ENCODE assay signal across 25 cellular contexts in the genomic region with DNA sequence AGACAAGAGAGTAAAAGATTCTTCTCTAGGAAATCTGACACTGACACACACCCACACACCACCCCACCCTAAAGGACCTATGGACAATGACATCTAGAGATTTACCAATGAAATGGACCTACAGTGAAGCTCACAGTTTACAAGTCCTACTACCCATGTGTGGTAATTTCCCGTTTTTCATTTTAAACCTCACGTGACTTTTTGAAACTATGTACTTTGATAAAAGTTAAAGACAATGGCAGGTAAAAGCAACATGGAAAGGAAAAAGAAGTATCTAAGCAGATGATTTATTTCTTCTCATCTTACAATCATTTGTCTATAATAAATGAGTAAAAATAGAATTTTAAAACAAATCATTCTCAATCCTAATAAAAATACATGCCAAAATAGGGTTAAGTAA.
"Had no signal": no experiment of that assay in that cellular context is flagged by ENCODE, and none has a peak within 500 bp of the region (broad histone marks: within the 10 kb centered on the region; RNA-seq: fewer than 3 reads in every experiment).

No MANE protein-coding gene starts in this region.

- FAIRE-seq: colon, endothelial cell of umbilical vein, islet of Langerhans had no signal

- ATAC-seq: heart right ventricle; left ventricle myocardium superior; lower lobe of right lung; naive thymus-derived CD8-positive, alpha-beta T cell; stimulated activated effector memory CD8-positive, alpha-beta T cell treated with anti-CD3 and anti-CD28 coated beads, Interleukin-12 subunit alpha, Interleukin-12 subunit beta, amount 100 ng/mL, for 72 hours had no signal

- H3K4me1 ChIP-seq: esophagus squamous epithelium, lower lobe of right lung, parathyroid adenoma, prostate gland had no signal

- H3K9me3 Mint-ChIP-seq: naive thymus-derived CD8-positive, alpha-beta T cell; stimulated activated effector memory CD8-positive, alpha-beta T cell treated with anti-CD3 and anti-CD28 coated beads, Interleukin-12 subunit alpha, Interleukin-12 subunit beta, amount 100 ng/mL, for 72 hours had no signal

- DNase-seq: effector CD8-positive, alpha-beta T cell; esophagus squamous epithelium; foreskin melanocyte; glutamatergic neuron; heart right ventricle; hippocampal formation; left ventricle myocardium superior; lower lobe of right lung; naive thymus-derived CD8-positive, alpha-beta T cell; nephron progenitor cell; sigmoid colon; stimulated activated CD4-positive, alpha-beta T cell treated with anti-CD3 and anti-CD28 coated beads, Interleukin-2, amount 100 ng/mL, for 24 hours; stimulated activated CD4-positive, alpha-beta T cell treated with anti-CD3 and anti-CD28 coated beads, Interleukin-4, amount 100 ng/mL, for 24 hours; stimulated activated naive CD4-positive, alpha-beta T cell treated with Interleukin-2 at 50 U/mL for 16 hours; stomach; thyroid gland; trophoblast cell had no signal

- H3K4me3 Mint-ChIP-seq: naive thymus-derived CD8-positive, alpha-beta T cell; nephron progenitor cell; stimulated activated effector memory CD8-positive, alpha-beta T cell treated with anti-CD3 and anti-CD28 coated beads, Interleukin-12 subunit alpha, Interleukin-12 subunit beta, amount 100 ng/mL, for 72 hours had no signal

- H3K9me3 ChIP-seq: esophagus squamous epithelium, heart right ventricle, lower lobe of right lung, neutrophil, prostate gland, right atrium auricular region, sigmoid colon, stomach, thyroid gland had no signal

- H3K9ac ChIP-seq: parathyroid adenoma had no signal

- H3K27me3 ChIP-seq: esophagus squamous epithelium, heart right ventricle, neutrophil, right atrium auricular region, sigmoid colon, stomach, thyroid gland had no signal

- H2AFZ ChIP-seq: parathyroid adenoma had no signal

- H3K27me3 Mint-ChIP-seq: naive thymus-derived CD8-positive, alpha-beta T cell had no signal

- H3K4me1 Mint-ChIP-seq: nephron progenitor cell had no signal

- H3K27ac ChIP-seq: esophagus squamous epithelium, heart right ventricle, lower lobe of right lung, neutrophil, parathyroid adenoma, prostate gland, right atrium auricular region, sigmoid colon, stomach, thyroid gland had no signal
